Comparison of ENCODE assay signal across 16 cellular contexts in the genomic region with DNA sequence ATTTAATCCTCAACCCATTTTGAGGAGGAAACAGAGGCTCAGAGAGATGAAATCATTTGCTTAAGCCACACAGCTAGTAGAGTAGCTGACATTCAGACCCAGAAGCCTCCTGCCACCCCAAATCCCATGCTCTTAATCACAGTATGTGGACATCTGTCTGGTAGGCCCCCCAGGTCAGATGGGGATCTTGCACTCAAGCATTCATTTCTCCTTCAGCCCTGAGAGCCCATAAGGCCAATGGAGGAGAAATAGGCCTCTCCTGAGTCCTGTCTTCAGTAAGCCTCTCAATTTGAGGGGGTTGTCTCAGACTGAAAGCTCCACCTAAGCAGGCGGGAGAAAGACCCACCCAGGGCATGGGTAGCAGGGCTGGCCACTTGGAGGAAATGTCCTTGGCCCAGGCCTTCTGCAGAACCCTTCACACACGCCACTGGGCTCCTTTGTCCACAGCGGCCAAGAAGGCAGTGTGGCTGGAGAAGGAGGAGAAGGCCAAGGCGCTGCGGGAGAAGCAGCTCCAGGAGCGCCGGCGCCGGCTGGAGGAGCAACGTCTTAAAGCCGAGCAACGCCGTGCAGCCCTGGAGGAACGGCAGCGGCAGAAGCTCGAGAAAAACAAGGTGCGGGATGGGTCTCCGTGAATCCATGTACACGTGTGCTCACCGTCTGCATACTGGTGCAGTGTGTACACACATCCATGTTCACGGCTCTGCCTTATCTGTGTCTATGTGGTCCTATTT. TPM values are rescaled to one million over a fixed set of nuclear protein-coding genes. Genes with fewer than 3 reads are reported as not detected.
DNase-seq lines count a peak whose midpoint lies in the region; FAIRE-seq and TF ChIP-seq lines count a peak whose summit lies in the region.
"Had no signal": no experiment of that assay in that cellular context is flagged by ENCODE, and none has a peak within 500 bp of the region (broad histone marks: within the 10 kb centered on the region; RNA-seq: fewer than 3 reads in every experiment).

No MANE protein-coding gene starts in this region.

- H3K4me3 ChIP-seq in Karpas-422 (ENCODE audit: low read length): no peak overlapping the region
- peak overlapping the region in 1 of 59 donors; percentile 7 for H3K4me3 ChIP-seq in dorsolateral prefrontal cortex
- H3K4me3 ChIP-seq in sigmoid colon: no peak overlapping the region
- H3K4me3 ChIP-seq in mesendoderm (ENCODE audit: low read length): no peak overlapping the region
- H3K4me3 ChIP-seq: BLaER1 treated with 17β-estradiol and CSF1 and Interleukin-3, amounts not matched to agents 10 nM and 100 nM; SJSA1 had no signal

- no peak overlapping the region for H3K23ac ChIP-seq in mesendoderm (ENCODE audit: low read length)

- H3K56ac ChIP-seq in mesendoderm (ENCODE audit: low read length): no peak overlapping the region

- no peaks in the 10 kb centered on the region for H3K27me3 ChIP-seq in Karpas-422 (ENCODE audit: low read length)
- no peaks in the 10 kb centered on the region for H3K27me3 ChIP-seq in dorsolateral prefrontal cortex
- H3K27me3 ChIP-seq in sigmoid colon: no peaks in the 10 kb centered on the region
- no peaks in the 10 kb centered on the region for H3K27me3 ChIP-seq in mesendoderm (ENCODE audit: insufficient read depth, low read length, poor library complexity)
- H3K27me3 ChIP-seq: BLaER1 treated with 17β-estradiol and CSF1 and Interleukin-3, amounts not matched to agents 10 nM and 100 nM; SJSA1 had no signal

- H3K36me3 ChIP-seq in Karpas-422 (ENCODE audit: insufficient read depth, low read length) (peaks cover 26% of the 10 kb centered on the region; the same call in 1 of the 2 replicates), sigmoid colon (peaks cover 38 to 73% (median 59%) of the 10 kb centered on the region in 4 donors), mesendoderm (ENCODE audit: control insufficient read depth, insufficient read depth, low read length) (peaks cover 17% of the 10 kb centered on the region)

- no peak overlapping the region for H2BK120ac ChIP-seq in mesendoderm (ENCODE audit: low read depth, low read length)

- TF ChIP-seq CTCF in dorsolateral prefrontal cortex (IDR thresholded peaks at IDR 0.05 in 54 of 56, conservative IDR thresholded peaks at IDR 0.05 in 2 of 56; ENCODE audit: low read depth in 1 of 56, partially characterized antibody in 56 of 56) (no peak), sigmoid colon (IDR thresholded peaks at IDR 0.05) (no peak)

- H3K27ac ChIP-seq in Karpas-422 (ENCODE audit: low read length) (peak overlapping the region; percentile 52; the same call in 1 of the 2 replicates), dorsolateral prefrontal cortex (peak overlapping the region in 53 of 59 donors; percentile 8 to 96 (median 82)), sigmoid colon (peak overlapping the region in 3 of 4 donors; percentile 1 to 100 (median 98)), mesendoderm (ENCODE audit: low read depth, low read length) (no peak overlapping the region)
- H3K27ac ChIP-seq: BLaER1 treated with 17β-estradiol and CSF1 and Interleukin-3, amounts not matched to agents 10 nM and 100 nM; SJSA1 had no signal

- H3K79me1 ChIP-seq in mesendoderm (ENCODE audit: low read length): peaks cover 17% of the 10 kb centered on the region

- H3K4me2 ChIP-seq in Karpas-422 (ENCODE audit: low read depth, low read length, poor library complexity, severe bottlenecking): no peak overlapping the region
- H3K4me2 ChIP-seq in mesendoderm (ENCODE audit: low read length): no peak overlapping the region
- H3K4me2 ChIP-seq: BLaER1 treated with 17β-estradiol and CSF1 and Interleukin-3, amounts not matched to agents 10 nM and 100 nM had no signal

- no peak for TF ChIP-seq EP300 in sigmoid colon (IDR thresholded peaks at IDR 0.05)

- H2BK15ac ChIP-seq in mesendoderm (replicated peaks; ENCODE audit: low read depth): no peak overlapping the region

- H3K79me2 ChIP-seq in Karpas-422 (ENCODE audit: low read length): peaks cover 43% of the 10 kb centered on the region
- H3K79me2 ChIP-seq in mesendoderm (ENCODE audit: control insufficient read depth, insufficient read depth, low read length): peaks cover 10% of the 10 kb centered on the region

- TF ChIP-seq POLR2A in GM12892 (IDR thresholded peaks at IDR 0.05; ENCODE audit: low read depth, low read length): 0 out of 2 replicates have a peak, but pooled peaks have one; percentile 16
- no peak for TF ChIP-seq POLR2A in sigmoid colon (IDR thresholded peaks at IDR 0.05)

- H2AK5ac ChIP-seq in mesendoderm (ENCODE audit: low read length): no peak overlapping the region

- no peak overlapping the region for H3K4ac ChIP-seq in mesendoderm (ENCODE audit: low read depth, low read length)

- no peak overlapping the region for H3K18ac ChIP-seq in mesendoderm (ENCODE audit: low read length)

- DNase-seq in GM12892 (ENCODE audit: insufficient read length) (no peak), Karpas-422 (no peak), dorsolateral prefrontal cortex (no peak), sigmoid colon (no peak), COLO829 (ENCODE audit: low spot score) (no peak), mesendoderm (no peak)
- DNase-seq in activated effector memory CD4-positive, alpha-beta T cell treated with anti-CD3 and anti-CD28 coated beads, Interleukin-2, amount 50 U/mL, for 16 hours: no peak
- DNase-seq: activated CD8-positive, alpha-beta T cell treated with anti-CD3 and anti-CD28 coated beads for 36 hours; DND-41; hippocampal formation; left colon; NCI-H1694; NCI-H345 had no signal

- H4K20me1 ChIP-seq in Karpas-422 (ENCODE audit: insufficient read depth, low read depth, low read length): peaks cover 47% of the 10 kb centered on the region

- 96 to 97% methylated on average over 21 of the region's 21 CpGs for WGBS in sigmoid colon, 2 donors
- no CpG with 5 or more reads among the region's 21 CpGs for WGBS in mesendoderm (ENCODE audit: extremely low coverage, insufficient coverage, low lambda C conversion rate)

- no peak overlapping the region for H2AFZ ChIP-seq in Karpas-422 (ENCODE audit: low read length)

- no peak overlapping the region for H4K8ac ChIP-seq in mesendoderm (ENCODE audit: low read depth, low read length)

- no peaks in the 10 kb centered on the region for H3K9me3 ChIP-seq in Karpas-422 (ENCODE audit: low read length)
- no peaks in the 10 kb centered on the region for H3K9me3 ChIP-seq in sigmoid colon
- H3K9me3 ChIP-seq: BLaER1 treated with 17β-estradiol and CSF1 and Interleukin-3, amounts not matched to agents 10 nM and 100 nM; SJSA1 had no signal

- H3K4me1 ChIP-seq in Karpas-422 (ENCODE audit: low read length) (peaks cover 59% of the 10 kb centered on the region), sigmoid colon (peaks cover 0 to 93% (median 73%) of the 10 kb centered on the region in 4 donors), mesendoderm (ENCODE audit: control insufficient read depth, low read depth, low read length) (peaks cover 6% of the 10 kb centered on the region)

- intact Hi-C loops in dorsolateral prefrontal cortex (cut with DNase I) (no loop called here), sigmoid colon (cut with DNase I) (no loop called here)

- H3K9me2 ChIP-seq in Karpas-422 (replicated peaks; ENCODE audit: insufficient read depth, low read length): no peaks in the 10 kb centered on the region

- no peak overlapping the region for H4K5ac ChIP-seq in mesendoderm (ENCODE audit: low read length)

- no peak for FAIRE-seq in GM12892 (lab: Jason Lieb, UNC)

- H3K9ac ChIP-seq in Karpas-422 (ENCODE audit: low read length) (0 out of 2 replicates have a peak overlapping the region, but pooled peaks have one; percentile 17), mesendoderm (ENCODE audit: low read length) (no peak overlapping the region)
- H3K9ac ChIP-seq: BLaER1 treated with 17β-estradiol and CSF1 and Interleukin-3, amounts not matched to agents 10 nM and 100 nM had no signal

- no peak overlapping the region for H2BK5ac ChIP-seq in mesendoderm (ENCODE audit: low read length)

RNA-seq across cellular contexts. Expression of a gene that starts 16.2 kb away (rescaled TPM):
- 30.7 TPM for polyA plus RNA-seq in GM12892 (2012; ENCODE audit: missing spikeins)
- total RNA-seq in Karpas-422 (2014; rRNA removed; shearing (Covaris generic); ENCODE audit: low replicate concordance): 24.1 and 87.3 TPM in 2 replicates
- 100 to 1,000 TPM; 184 to 392 (median 248) TPM for total RNA-seq in dorsolateral prefrontal cortex
- total RNA-seq in sigmoid colon: 100 to 1,000 TPM; 104 to 226 (median 129) TPM
- 10 to 100 TPM; 31.8 to 60.9 (median 57.1) TPM for polyA plus RNA-seq in sigmoid colon
- polyA plus RNA-seq in mesendoderm (2013, experiment 1 of 2): 38.9 TPM
- polyA plus RNA-seq in mesendoderm (2013, experiment 2 of 2): 40.0 TPM

RNA-seq across cellular contexts. Expression of a gene that starts 22.9 kb away (rescaled TPM):
- polyA plus RNA-seq in GM12892 (2012; ENCODE audit: missing spikeins): 49.4 TPM
- 46.7 and 81.0 TPM in 2 replicates for total RNA-seq in Karpas-422 (2014; rRNA removed; shearing (Covaris generic); ENCODE audit: low replicate concordance)
- total RNA-seq in dorsolateral prefrontal cortex (10 to 100 TPM; 41.0 to 81.9 (median 61.8) TPM), sigmoid colon (100 to 1,000 TPM; 108 to 177 (median 129) TPM)
- polyA plus RNA-seq in sigmoid colon: 100 to 1,000 TPM in 1 of 3 donors, 10 to 100 TPM in 2; 75.1 to 102 (median 80.9) TPM
- 40.2 TPM for polyA plus RNA-seq in mesendoderm (2013, experiment 1 of 2)
- polyA plus RNA-seq in mesendoderm (2013, experiment 2 of 2): 41.3 TPM

RNA-seq across cellular contexts. Expression of a gene that starts 47.2 kb away (rescaled TPM):
- 0.15 TPM for polyA plus RNA-seq in GM12892 (2012; ENCODE audit: missing spikeins)
- 0.04 TPM in 1 of 2 replicates, not detected in the other for total RNA-seq in Karpas-422 (2014; rRNA removed; shearing (Covaris generic); ENCODE audit: low replicate concordance)
- total RNA-seq in dorsolateral prefrontal cortex (1 to 10 TPM in 92 of 120 experiments, under 1 TPM in 28; 0.33 to 4.9 (median 1.3) TPM), sigmoid colon (10 to 100 TPM in 1 of 4 donors, 1 to 10 TPM in 3; 1.8 to 13.0 (median 4.3) TPM)
- polyA plus RNA-seq in sigmoid colon: 1 to 10 TPM in 2 of 3 donors, under 1 TPM in 1; 0.60 to 3.2 (median 2.4) TPM
- 0.49 TPM for polyA plus RNA-seq in mesendoderm (2013, experiment 1 of 2)
- 0.50 TPM for polyA plus RNA-seq in mesendoderm (2013, experiment 2 of 2)
- total RNA-seq: HT-29 had no signal

RNA-seq across cellular contexts. Expression of a gene that starts 52.1 kb away (rescaled TPM):
- polyA plus RNA-seq in GM12892 (2012; ENCODE audit: missing spikeins): 58.4 TPM
- 47.0 and 56.2 TPM in 2 replicates for total RNA-seq in Karpas-422 (2014; rRNA removed; shearing (Covaris generic); ENCODE audit: low replicate concordance)
- total RNA-seq in dorsolateral prefrontal cortex: 10 to 100 TPM; 55.1 to 96.7 (median 78.0) TPM
- 100 to 1,000 TPM in 1 of 4 donors, 10 to 100 TPM in 3; 77.8 to 104 (median 89.9) TPM for total RNA-seq in sigmoid colon
- 10 to 100 TPM; 25.4 to 52.0 (median 30.6) TPM for polyA plus RNA-seq in sigmoid colon
- polyA plus RNA-seq in mesendoderm (2013, experiment 1 of 2): 112 TPM
- polyA plus RNA-seq in mesendoderm (2013, experiment 2 of 2): 114 TPM
